ENCODE assay signal across 22 cellular contexts in genomic region chr14:20818861-20819260, GRCh38.
DNase-seq lines count a peak whose midpoint lies in the region; FAIRE-seq and TF ChIP-seq lines count a peak whose summit lies in the region.
"Had no signal": no experiment of that assay in that cellular context is flagged by ENCODE, and none has a peak within 500 bp of the region (broad histone marks: within the 10 kb centered on the region; RNA-seq: fewer than 3 reads in every experiment).

No MANE protein-coding gene starts in this region.

- DNase-seq in activated CD8-positive, alpha-beta memory T cell treated with anti-CD3 and anti-CD28 coated beads, Interleukin-2, amount 50 U/mL, for 48 hours: peak; percentile 2
- no peak for DNase-seq in activated CD8-positive, alpha-beta memory T cell treated with anti-CD3 and anti-CD28 coated beads for 24 hours
- DNase-seq in ecto neural progenitor cell (ENCODE audit: low spot score): peak; percentile 25
- DNase-seq in dedifferentiated amniotic fluid mesenchymal stem cell (ENCODE audit: extremely low spot score): no peak
- DNase-seq in stimulated activated naive CD4-positive, alpha-beta T cell (lab: John Stamatoyannopoulos, UW): no peak
- DNase-seq in D721Med (ENCODE audit: insufficient read length, low spot score): no peak
- no peak for DNase-seq in LoVo (ENCODE audit: low spot score)
- DNase-seq: ACHN; activated CD4-positive, alpha-beta T cell treated with anti-CD3 and anti-CD28 coated beads for 1 hour; DMS53; natural killer cell; NCI-H187; NCI-H526 treated with DMSO at 0.1 percent for 48 hours; pancreas; right cardiac atrium; stimulated activated CD4-positive, alpha-beta T cell treated with anti-CD3 and anti-CD28 coated beads, Interleukin-12 subunit alpha, Interleukin-12 subunit beta, amount 100 ng/mL, for 4 hours; stimulated activated CD4-positive, alpha-beta T cell treated with anti-CD3 and anti-CD28 coated beads, Interleukin-4, amount 100 ng/mL, for 4 hours; stimulated activated naive CD8-positive, alpha-beta T cell treated with anti-CD3 and anti-CD28 coated beads, Interleukin-15, amount 100 ng/mL, for 72 hours; SW 1271; tibial artery had no signal

- peaks cover 14% of the 10 kb centered on the region for H3K4me1 ChIP-seq in OCI-LY3 (ENCODE audit: low read length)
- H3K4me1 ChIP-seq: pancreas, tibial artery had no signal

- H4K20me1 ChIP-seq in OCI-LY3 (ENCODE audit: insufficient read depth, low read length): no peaks in the 10 kb centered on the region

- H3K79me2 ChIP-seq in OCI-LY3 (ENCODE audit: low read length): no peaks in the 10 kb centered on the region

- no peak overlapping the region for H2AFZ ChIP-seq in OCI-LY3 (ENCODE audit: low read depth, low read length)

- H3K9ac ChIP-seq in OCI-LY3 (ENCODE audit: low read length): no peak overlapping the region
- H3K9ac ChIP-seq: KMS-11 had no signal

- no peaks in the 10 kb centered on the region for H3K27me3 ChIP-seq in OCI-LY3 (ENCODE audit: low read depth, low read length)
- H3K27me3 ChIP-seq: pancreas, tibial artery had no signal

- H3K9me3 ChIP-seq in OCI-LY3 (ENCODE audit: insufficient read depth, low read length): no peaks in the 10 kb centered on the region
- H3K9me3 ChIP-seq: pancreas, tibial artery had no signal

- FAIRE-seq in D721Med (lab: Jason Lieb, UNC): no peak
- FAIRE-seq: pancreas had no signal

- no peak overlapping the region for H3K4me2 ChIP-seq in OCI-LY3 (ENCODE audit: low read length)
- H3K4me2 ChIP-seq: KMS-11 had no signal

- no peak overlapping the region for H3K27ac ChIP-seq in OCI-LY3 (ENCODE audit: low read length)
- H3K27ac ChIP-seq: KMS-11, pancreas, tibial artery had no signal

- TF ChIP-seq CTCF in OCI-LY3 (IDR thresholded peaks at IDR 0.05; ENCODE audit: low read depth, low read length) (peak; percentile 31; the same call in 1 of the 2 replicates), D721Med (IDR thresholded peaks at IDR 0.05; ENCODE audit: insufficient read depth, missing control alignments) (no peak)

- no peaks in the 10 kb centered on the region for H3K36me3 ChIP-seq in OCI-LY3 (replicated peaks; ENCODE audit: low read depth, low read length)
- H3K36me3 ChIP-seq: pancreas, tibial artery had no signal

- no peak overlapping the region for H3K4me3 ChIP-seq in OCI-LY3 (ENCODE audit: low read length)
- H3K4me3 ChIP-seq: pancreas, tibial artery had no signal

Comparison
In these comparisons a context has a peak if more than half of its experiments do, and no peak if none do; other contexts are left out.
1. DNase-seq: peak in activated CD8-positive, alpha-beta memory T cell treated with anti-CD3 and anti-CD28 coated beads, Interleukin-2, amount 50 U/mL, for 48 hours (single experiment) and ecto neural progenitor cell (single experiment); none in activated CD8-positive, alpha-beta memory T cell treated with anti-CD3 and anti-CD28 coated beads for 24 hours (single experiment), dedifferentiated amniotic fluid mesenchymal stem cell (single experiment), stimulated activated naive CD4-positive, alpha-beta T cell (0 of 6), D721Med (single experiment) and LoVo (single experiment).